Comparison of ENCODE assay signal across 18 cellular contexts in genomic region chr10:78649429-78649828, GRCh38.
DNase-seq lines count a peak whose midpoint lies in the region; ATAC-seq and TF ChIP-seq lines count a peak whose summit lies in the region.
"Had no signal": no experiment of that assay in that cellular context is flagged by ENCODE, and none has a peak within 500 bp of the region (broad histone marks: within the 10 kb centered on the region; RNA-seq: fewer than 3 reads in every experiment).

No MANE protein-coding gene starts in this region.

- H3K27ac ChIP-seq in GM23248 (no peak overlapping the region), PC-3 (ENCODE audit: low read length) (no peak overlapping the region), neural cell (ENCODE audit: low read length) (peak overlapping the region; percentile 44), subcutaneous abdominal adipose tissue (ENCODE audit: low read depth, low read length) (peak overlapping the region; percentile 75)
- H3K27ac ChIP-seq: KMS-11 had no signal

- H3K27me3 Mint-ChIP-seq in activated T-cell treated with anti-CD3 and anti-CD28 coated beads, Interleukin-2, amount 50 U/mL, for 24 hours, result peaks cover 21% of the 10 kb centered on the region

- in situ Hi-C loops in GM23248 (cut with MboI), result no loop called here

- no peak overlapping the region for H3K4me3 Mint-ChIP-seq in activated T-cell treated with anti-CD3 and anti-CD28 coated beads, Interleukin-2, amount 50 U/mL, for 24 hours
- H3K4me3 Mint-ChIP-seq: CD4-positive, alpha-beta memory T cell; H9 had no signal

- no peak overlapping the region for H3K27ac Mint-ChIP-seq in activated T-cell treated with anti-CD3 and anti-CD28 coated beads, Interleukin-2, amount 50 U/mL, for 24 hours
- H3K27ac Mint-ChIP-seq: CD4-positive, alpha-beta memory T cell; H9 had no signal

- ATAC-seq in PC-3 (no peak), GM21717 (IDR thresholded peaks at IDR 0.05; ENCODE audit: unreplicated experiment) (no peak), HG03571 (IDR thresholded peaks at IDR 0.05; ENCODE audit: unreplicated experiment) (no peak)

- H3K9ac ChIP-seq in GM23248 (no peak overlapping the region), PC-3 (ENCODE audit: low read length) (no peak overlapping the region), neural cell (ENCODE audit: low read length) (no peak overlapping the region), subcutaneous abdominal adipose tissue (ENCODE audit: low read length in 5 of 5) (no peak overlapping the region)
- H3K9ac ChIP-seq: KMS-11 had no signal

- no peak for TF ChIP-seq EP300 in neural cell (conservative IDR thresholded peaks at IDR 0.05; ENCODE audit: poor library complexity, severe bottlenecking)

- H3K36me3 ChIP-seq in GM23248 (ENCODE audit: low read depth) (no peaks in the 10 kb centered on the region), PC-3 (ENCODE audit: low read depth, low read length) (no peaks in the 10 kb centered on the region), neural cell (ENCODE audit: insufficient read depth, low read length) (no peaks in the 10 kb centered on the region), subcutaneous abdominal adipose tissue (ENCODE audit: control insufficient read depth in 5 of 5, insufficient read depth in 5 of 5, low read length in 5 of 5) (no peaks in the 10 kb centered on the region)
- H3K36me3 ChIP-seq: BE2C had no signal

- H3K4me1 ChIP-seq in GM23248 (ENCODE audit: insufficient read depth) (peaks cover 28% of the 10 kb centered on the region), PC-3 (ENCODE audit: insufficient read depth, low read length) (peaks cover 40% of the 10 kb centered on the region), subcutaneous abdominal adipose tissue (ENCODE audit: control insufficient read depth in 5 of 5, insufficient read depth in 5 of 5, low read length in 5 of 5) (peaks cover 0 to 19% (median 10%) of the 10 kb centered on the region in 5 donors)
- H3K4me1 ChIP-seq: BE2C had no signal

- H3K4me2 ChIP-seq in GM23248 (ENCODE audit: unreplicated experiment) (peak overlapping the region; percentile 32), PC-3 (ENCODE audit: low read length) (peak overlapping the region; percentile 1; the same call in 1 of the 2 replicates), neural cell (ENCODE audit: low read length) (no peak overlapping the region)
- H3K4me2 ChIP-seq: KMS-11 had no signal

- TF ChIP-seq CTCF in PC-3 (conservative IDR thresholded peaks at IDR 0.05; ENCODE audit: low read depth, low read length) (no peak), neural cell (IDR thresholded peaks at IDR 0.05; ENCODE audit: poor library complexity, severe bottlenecking) (no peak)

- H3K4me1 Mint-ChIP-seq in activated T-cell treated with anti-CD3 and anti-CD28 coated beads, Interleukin-2, amount 50 U/mL, for 24 hours (ENCODE audit: low read depth), result no peaks in the 10 kb centered on the region
- H3K4me1 Mint-ChIP-seq: CD4-positive, alpha-beta memory T cell had no signal

- POLR2A ChIA-PET in PC-3 (lab: Charles Lee; ENCODE audit: unreplicated experiment), result interaction anchor here (0.6 kb wide), 1 partner anchor 467 kb away, joined by 4 read pairs; no protein-coding TSS in a partner anchor

- CTCF ChIA-PET in PC-3 (lab: Charles Lee), result no interaction called here

- no peak for TF ChIP-seq RAD21 in neural cell (conservative IDR thresholded peaks at IDR 0.05)

- intact Hi-C loops in PC-3 (cut with micrococcal nuclease), result no loop called here

- no peaks in the 10 kb centered on the region for H3K36me3 Mint-ChIP-seq in activated T-cell treated with anti-CD3 and anti-CD28 coated beads, Interleukin-2, amount 50 U/mL, for 24 hours (ENCODE audit: low read depth)
- H3K36me3 Mint-ChIP-seq: CD4-positive, alpha-beta memory T cell had no signal

- DNase-seq in GM23248, result no peak
- DNase-seq in PC-3, result no peak
- no peak for DNase-seq in activated T-cell treated with anti-CD3 and anti-CD28 coated beads, Interleukin-2, amount 50 U/mL, for 24 hours
- DNase-seq in cortex of kidney (lab: John Stamatoyannopoulos, UW), result no peak
- DNase-seq: ACHN; BE2C; C1 segment of cervical spinal cord; CD4-positive, alpha-beta memory T cell; DMS 273 treated with DMSO at 0.1 percent for 48 hours; DMS53; DND-41; EL; H9 had no signal

- WGBS in GM23248 (ENCODE audit: low coverage in 1 of 2, low lambda C conversion rate in 2 of 2, missing lambda C conversion rate in 2 of 2), 2 experiments, result 28 to 35% methylated on average over 2 of the region's 2 CpGs

- H2AFZ ChIP-seq in GM23248 (no peak overlapping the region), PC-3 (ENCODE audit: low read length) (peak overlapping the region; percentile 1; the same call in 1 of the 2 replicates), neural cell (ENCODE audit: low read depth, low read length) (no peak overlapping the region)

- H3F3A ChIP-seq in GM23248 (ENCODE audit: insufficient read depth), result peaks cover 16% of the 10 kb centered on the region
- H3F3A ChIP-seq in PC-3 (ENCODE audit: low read length, unreplicated experiment), result peaks cover 7% of the 10 kb centered on the region
- no peaks in the 10 kb centered on the region for H3F3A ChIP-seq in neural cell (ENCODE audit: insufficient read depth, low read length, poor library complexity, severe bottlenecking)

- H4K20me1 ChIP-seq in GM23248 (ENCODE audit: insufficient read depth), result no peaks in the 10 kb centered on the region
- no peaks in the 10 kb centered on the region for H4K20me1 ChIP-seq in PC-3 (ENCODE audit: low read length)
- H4K20me1 ChIP-seq in neural cell (ENCODE audit: insufficient read depth), result no peaks in the 10 kb centered on the region

- H3K4me3 ChIP-seq in GM23248 (no peak overlapping the region), PC-3 (ENCODE audit: low read length) (no peak overlapping the region), neural cell (ENCODE audit: low read length) (no peak overlapping the region), subcutaneous abdominal adipose tissue (ENCODE audit: low read depth in 1 of 5, low read length in 5 of 5) (no peak overlapping the region)

- H3K27me3 ChIP-seq in GM23248 (replicated peaks; ENCODE audit: insufficient read depth), result no peaks in the 10 kb centered on the region
- H3K27me3 ChIP-seq in PC-3 (ENCODE audit: low read length), result peaks cover 10% of the 10 kb centered on the region
- no peaks in the 10 kb centered on the region for H3K27me3 ChIP-seq in neural cell (ENCODE audit: insufficient read depth, low read depth, low read length)
- no peaks in the 10 kb centered on the region for H3K27me3 ChIP-seq in subcutaneous abdominal adipose tissue (ENCODE audit: control insufficient read depth in 5 of 5, insufficient read depth in 4 of 5, low read length in 5 of 5)
- H3K27me3 ChIP-seq: BE2C had no signal

- no peaks in the 10 kb centered on the region for H3K9me3 ChIP-seq in GM23248 (ENCODE audit: low read depth)
- no peaks in the 10 kb centered on the region for H3K9me3 ChIP-seq in PC-3 (ENCODE audit: low read length)
- no peaks in the 10 kb centered on the region for H3K9me3 ChIP-seq in neural cell (ENCODE audit: low read length)
- no peaks in the 10 kb centered on the region for H3K9me3 ChIP-seq in subcutaneous abdominal adipose tissue (ENCODE audit: control insufficient read depth in 5 of 5, low read length in 5 of 5)
- H3K9me3 ChIP-seq: BE2C had no signal

- H3K9me3 Mint-ChIP-seq in activated T-cell treated with anti-CD3 and anti-CD28 coated beads, Interleukin-2, amount 50 U/mL, for 24 hours, result peaks cover 7% of the 10 kb centered on the region

- no peaks in the 10 kb centered on the region for H3K9me2 ChIP-seq in GM23248 (ENCODE audit: insufficient read depth)
- H3K9me2 ChIP-seq in PC-3 (replicated peaks; ENCODE audit: low read length), result no peaks in the 10 kb centered on the region
- H3K9me2 ChIP-seq in neural cell (ENCODE audit: insufficient read depth, low read length), result no peaks in the 10 kb centered on the region

- no TSS peak for BruUV-seq in PC-3 (replicated peaks; lab: Mats Ljungman, UMichigan)

- H3K79me2 ChIP-seq in GM23248 (ENCODE audit: insufficient read depth) (no peaks in the 10 kb centered on the region), PC-3 (ENCODE audit: low read length) (no peaks in the 10 kb centered on the region), neural cell (replicated peaks; ENCODE audit: insufficient read depth, low read length) (no peaks in the 10 kb centered on the region)

TF ChIP-seq in neural cell, 6 proteins besides CTCF, POLR2A, EP300 and RAD21:
- TF ChIP-seq EZH2 (IDR thresholded peaks at IDR 0.05; ENCODE audit: borderline replicate concordance, insufficient read depth, low read length, poor library complexity, severe bottlenecking) (no peak), REST (IDR thresholded peaks at IDR 0.05; ENCODE audit: borderline replicate concordance) (no peak), SMC3 (conservative IDR thresholded peaks at IDR 0.05; ENCODE audit: poor library complexity) (no peak), TAF1 (IDR thresholded peaks at IDR 0.05; ENCODE audit: low read depth) (no peak), POLR2AphosphoS5 (IDR thresholded peaks at IDR 0.05) (no peak), MXI1 (conservative IDR thresholded peaks at IDR 0.05; ENCODE audit: poor library complexity, severe bottlenecking) (no peak)

Comparison
In these comparisons a context has a peak if more than half of its experiments do, and no peak if none do; other contexts are left out.
1. H3K27ac ChIP-seq: peak in neural cell (single experiment) and subcutaneous abdominal adipose tissue (single experiment); none in GM23248 (single experiment) and PC-3 (single experiment).